ENCODE assay signal across 18 cellular contexts in the genomic region with DNA sequence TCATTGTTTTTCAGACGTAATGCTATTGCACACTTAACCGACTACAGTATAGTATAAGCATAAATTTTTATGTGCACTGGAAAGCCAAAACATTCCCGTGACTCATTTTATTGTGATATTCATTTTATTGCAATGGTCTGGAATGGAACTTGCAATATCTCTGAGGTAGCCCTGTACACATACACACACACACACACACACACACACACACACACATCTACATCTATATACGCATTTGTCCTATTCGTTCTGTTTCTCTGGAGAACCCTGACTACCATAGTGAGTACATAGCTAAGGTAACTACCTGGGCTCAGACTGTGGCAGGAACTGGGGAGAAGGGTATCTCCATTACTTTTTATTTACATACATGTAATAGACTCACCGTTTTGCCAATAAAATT.
DNase-seq lines count a peak whose midpoint lies in the region; ATAC-seq and TF ChIP-seq lines count a peak whose summit lies in the region.
"Had no signal": no experiment of that assay in that cellular context is flagged by ENCODE, and none has a peak within 500 bp of the region (broad histone marks: within the 10 kb centered on the region; RNA-seq: fewer than 3 reads in every experiment).

No MANE protein-coding gene starts in this region.

- H3K9ac ChIP-seq in colonic mucosa (ENCODE audit: low read depth in 2 of 2, low read length in 2 of 2): no peak overlapping the region
- H3K9ac ChIP-seq: BLaER1, GM23248 had no signal

- no peaks in the 10 kb centered on the region for H3K36me3 Mint-ChIP-seq in activated CD8-positive, alpha-beta T cell treated with anti-CD3 and anti-CD28 coated beads, Interleukin-2, amount 10 ng/mL, durations not matched to agents 7 days and 5 days (ENCODE audit: low read depth)
- H3K36me3 Mint-ChIP-seq: CD14-positive monocyte; CD4-positive, alpha-beta memory T cell; IgD-negative memory B cell had no signal

- POLR2A ChIA-PET in activated CD8-positive, alpha-beta T cell treated with anti-CD3 and anti-CD28 coated beads, Interleukin-2, amount 10 ng/mL, durations not matched to agents 7 days and 5 days (lab: Charles Lee): interaction anchor here (0.6 to 1.1 kb wide), 2 partner anchors 64 to 505 kb away, joined by 3 read pairs; no protein-coding TSS in a partner anchor

- intact Hi-C loops in colonic mucosa (cut with DNase I) (no loop called here), mucosa of descending colon (cut with DNase I, micrococcal nuclease) (loop anchor here in 1 of 2 donors (10.0 kb wide), 1 partner anchor 74 kb away; a partner anchor contains a TSS)

- no peaks in the 10 kb centered on the region for H3K9me3 ChIP-seq in colonic mucosa
- H3K9me3 ChIP-seq in mucosa of descending colon: no peaks in the 10 kb centered on the region

- no peak for DNase-seq in stimulated activated naive CD8-positive, alpha-beta T cell treated with anti-CD3 and anti-CD28 coated beads, Interleukin-15, amount 100 ng/mL, for 72 hours
- no peak for DNase-seq in stimulated activated naive CD8-positive, alpha-beta T cell treated with anti-CD3 and anti-CD28 coated beads, Interleukin-15, Interleukin-2, amounts not matched to agents 100 U/mL and 50 U/mL, for 24 hours
- peak; percentile 47 for DNase-seq in colonic mucosa
- DNase-seq in mucosa of descending colon: peak in 1 of 3 donors; percentile 86
- no peak for DNase-seq in activated CD8-positive, alpha-beta memory T cell treated with anti-CD3 and anti-CD28 coated beads for 24 hours
- DNase-seq in DMS79 (lab: John Stamatoyannopoulos, UW): no peak
- DNase-seq in activated CD8-positive, alpha-beta T cell treated with anti-CD3 and anti-CD28 coated beads, Interleukin-2, amount 10 ng/mL, durations not matched to agents 7 days and 5 days: no peak
- DNase-seq: 8988T; CD4-positive, alpha-beta memory T cell; DMS153; DMS79 treated with DMSO at 0.1 percent for 48 hours; GM23248; HFFc6 had no signal

- ATAC-seq in stimulated activated naive CD8-positive, alpha-beta T cell treated with anti-CD3 and anti-CD28 coated beads, Interleukin-15, amount 100 ng/mL, for 72 hours: peak; percentile 71
- no peak for ATAC-seq in stimulated activated naive CD8-positive, alpha-beta T cell treated with anti-CD3 and anti-CD28 coated beads, Interleukin-15, Interleukin-2, amounts not matched to agents 100 U/mL and 50 U/mL, for 24 hours
- peak; percentile 99 for ATAC-seq in mucosa of descending colon
- no peak for ATAC-seq in GM19328 (IDR thresholded peaks at IDR 0.05; ENCODE audit: unreplicated experiment)
- ATAC-seq in activated CD8-positive, alpha-beta T cell treated with anti-CD3 and anti-CD28 coated beads, Interleukin-2, amount 10 ng/mL, durations not matched to agents 7 days and 5 days: no peak
- ATAC-seq: HCT116 had no signal

- peaks cover 18% of the 10 kb centered on the region for H3K4me1 Mint-ChIP-seq in stimulated activated naive CD8-positive, alpha-beta T cell treated with anti-CD3 and anti-CD28 coated beads, Interleukin-15, amount 100 ng/mL, for 72 hours
- H3K4me1 Mint-ChIP-seq in activated CD8-positive, alpha-beta T cell treated with anti-CD3 and anti-CD28 coated beads, Interleukin-2, amount 10 ng/mL, durations not matched to agents 7 days and 5 days (ENCODE audit: low read depth): peaks cover 17% of the 10 kb centered on the region
- H3K4me1 Mint-ChIP-seq: CD14-positive monocyte, IgD-negative memory B cell had no signal

- no peaks in the 10 kb centered on the region for H3K27me3 ChIP-seq in colonic mucosa
- H3K27me3 ChIP-seq: BLaER1 had no signal

- peak overlapping the region in 1 of 2 donors; percentile 91 for H3K27ac Mint-ChIP-seq in stimulated activated naive CD8-positive, alpha-beta T cell treated with anti-CD3 and anti-CD28 coated beads, Interleukin-15, amount 100 ng/mL, for 72 hours
- no peak overlapping the region for H3K27ac Mint-ChIP-seq in activated CD8-positive, alpha-beta T cell treated with anti-CD3 and anti-CD28 coated beads, Interleukin-2, amount 10 ng/mL, durations not matched to agents 7 days and 5 days
- H3K27ac Mint-ChIP-seq: CD14-positive monocyte; CD4-positive, alpha-beta memory T cell; HFFc6; IgD-negative memory B cell had no signal

- H3K36me3 ChIP-seq in colonic mucosa (no peaks in the 10 kb centered on the region), mucosa of descending colon (ENCODE audit: low read depth) (no peaks in the 10 kb centered on the region)
- H3K36me3 ChIP-seq: BLaER1 had no signal

- H3K9me3 Mint-ChIP-seq in stimulated activated naive CD8-positive, alpha-beta T cell treated with anti-CD3 and anti-CD28 coated beads, Interleukin-15, amount 100 ng/mL, for 72 hours: no peaks in the 10 kb centered on the region
- no peaks in the 10 kb centered on the region for H3K9me3 Mint-ChIP-seq in activated CD8-positive, alpha-beta T cell treated with anti-CD3 and anti-CD28 coated beads, Interleukin-2, amount 10 ng/mL, durations not matched to agents 7 days and 5 days (ENCODE audit: insufficient read depth)
- H3K9me3 Mint-ChIP-seq: CD4-positive, alpha-beta memory T cell; HFFc6; IgD-negative memory B cell had no signal

- TF ChIP-seq CTCF in colonic mucosa (IDR thresholded peaks at IDR 0.05) (no peak), mucosa of descending colon (IDR thresholded peaks at IDR 0.05) (no peak)

- CTCF ChIA-PET in activated CD8-positive, alpha-beta T cell treated with anti-CD3 and anti-CD28 coated beads, Interleukin-2, amount 10 ng/mL, durations not matched to agents 7 days and 5 days (lab: Charles Lee): interaction anchor here (0.9 kb wide), 1 partner anchor 83 kb away, joined by 3 read pairs; no protein-coding TSS in a partner anchor

- H3K27ac ChIP-seq in colonic mucosa: no peak overlapping the region
- H3K27ac ChIP-seq: BLaER1, GM23248 had no signal

- no peaks in the 10 kb centered on the region for H3K4me1 ChIP-seq in colonic mucosa
- H3K4me1 ChIP-seq in mucosa of descending colon (ENCODE audit: low read depth): peaks cover 6% of the 10 kb centered on the region
- H3K4me1 ChIP-seq: BLaER1 had no signal

- no peaks in the 10 kb centered on the region for H3K27me3 Mint-ChIP-seq in stimulated activated naive CD8-positive, alpha-beta T cell treated with anti-CD3 and anti-CD28 coated beads, Interleukin-15, amount 100 ng/mL, for 72 hours
- no peaks in the 10 kb centered on the region for H3K27me3 Mint-ChIP-seq in activated CD8-positive, alpha-beta T cell treated with anti-CD3 and anti-CD28 coated beads, Interleukin-2, amount 10 ng/mL, durations not matched to agents 7 days and 5 days (ENCODE audit: low read depth)
- H3K27me3 Mint-ChIP-seq: IgD-negative memory B cell had no signal

- H3K4me3 Mint-ChIP-seq in stimulated activated naive CD8-positive, alpha-beta T cell treated with anti-CD3 and anti-CD28 coated beads, Interleukin-15, amount 100 ng/mL, for 72 hours: no peak overlapping the region
- no peak overlapping the region for H3K4me3 Mint-ChIP-seq in activated CD8-positive, alpha-beta T cell treated with anti-CD3 and anti-CD28 coated beads, Interleukin-2, amount 10 ng/mL, durations not matched to agents 7 days and 5 days
- H3K4me3 Mint-ChIP-seq: CD14-positive monocyte; CD4-positive, alpha-beta memory T cell; HFFc6; IgD-negative memory B cell had no signal

- H3K4me3 ChIP-seq in colonic mucosa (no peak overlapping the region), mucosa of descending colon (no peak overlapping the region)
- H3K4me3 ChIP-seq: BLaER1, GM23248 had no signal

Comparison
In these comparisons a context has a peak if more than half of its experiments do, and no peak if none do; other contexts are left out.
1. ATAC-seq: peak in stimulated activated naive CD8-positive, alpha-beta T cell treated with anti-CD3 and anti-CD28 coated beads, Interleukin-15, amount 100 ng/mL, for 72 hours (single experiment) and mucosa of descending colon (single experiment); none in stimulated activated naive CD8-positive, alpha-beta T cell treated with anti-CD3 and anti-CD28 coated beads, Interleukin-15, Interleukin-2, amounts not matched to agents 100 U/mL and 50 U/mL, for 24 hours (single experiment), GM19328 (single experiment) and activated CD8-positive, alpha-beta T cell treated with anti-CD3 and anti-CD28 coated beads, Interleukin-2, amount 10 ng/mL, durations not matched to agents 7 days and 5 days (single experiment).